ENCODE assay signal across 31 cellular contexts in genomic region chr13:20227288-20227687, GRCh38. TPM values are rescaled to one million over a fixed set of nuclear protein-coding genes. Genes with fewer than 3 reads are reported as not detected.
"Had no signal": no experiment of that assay in that cellular context is flagged by ENCODE, and none has a peak within 500 bp of the region (broad histone marks: within the 10 kb centered on the region; RNA-seq: fewer than 3 reads in every experiment).

No MANE protein-coding gene starts in this region.

- H3K27ac Mint-ChIP-seq: natural killer cell; nephron; neural progenitor cell; progenitor cell of endocrine pancreas; stimulated activated naive B cell treated with anti-CD40 and anti-IgM and Interleukin-4, amounts not matched to agents 10 μg/mL and 1 μg/mL and 100 μg/mL, for 72 hours; stimulated activated naive CD8-positive, alpha-beta T cell treated with anti-CD3 and anti-CD28 coated beads, Interleukin-15, Interleukin-2, amounts not matched to agents 100 ng/mL and 50 ng/mL, for 24 hours had no signal

- H3K36me3 Mint-ChIP-seq: natural killer cell; neural progenitor cell; stimulated activated naive B cell treated with anti-CD40 and anti-IgM and Interleukin-4, amounts not matched to agents 10 μg/mL and 1 μg/mL and 100 μg/mL, for 72 hours had no signal

- ATAC-seq: natural killer cell; psoas muscle; right cardiac atrium; right lobe of liver; stimulated activated naive B cell treated with anti-CD40 and anti-IgM and Interleukin-4, amounts not matched to agents 10 μg/mL and 1 μg/mL and 100 μg/mL, for 72 hours had no signal

- H3K4me1 ChIP-seq: parathyroid adenoma, psoas muscle had no signal

- H3K4me3 Mint-ChIP-seq: natural killer cell; nephron; neural progenitor cell; stimulated activated naive B cell treated with anti-CD40 and anti-IgM and Interleukin-4, amounts not matched to agents 10 μg/mL and 1 μg/mL and 100 μg/mL, for 72 hours; stimulated activated naive CD8-positive, alpha-beta T cell treated with anti-CD3 and anti-CD28 coated beads, Interleukin-15, Interleukin-2, amounts not matched to agents 100 ng/mL and 50 ng/mL, for 24 hours had no signal

- H3K9me3 ChIP-seq: psoas muscle, right lobe of liver, spleen, stomach, thoracic aorta, thyroid gland, tibial nerve, upper lobe of left lung, vagina had no signal

- H3K9me3 Mint-ChIP-seq: natural killer cell; stimulated activated naive B cell treated with anti-CD40 and anti-IgM and Interleukin-4, amounts not matched to agents 10 μg/mL and 1 μg/mL and 100 μg/mL, for 72 hours; stimulated activated naive CD8-positive, alpha-beta T cell treated with anti-CD3 and anti-CD28 coated beads, Interleukin-15, Interleukin-2, amounts not matched to agents 100 ng/mL and 50 ng/mL, for 24 hours had no signal

- DNase-seq: natural killer cell; occipital lobe; ovary; posterior cingulate gyrus; psoas muscle; right cardiac atrium; right lobe of liver; spleen; stimulated activated CD4-positive, alpha-beta T cell treated with anti-CD3 and anti-CD28 coated beads, Interleukin-12 subunit alpha, Interleukin-12 subunit beta, amount 100 ng/mL, for 4 hours; stimulated activated CD4-positive, alpha-beta T cell treated with anti-CD3 and anti-CD28 coated beads, Interleukin-1b, Interleukin-23, amount 100 ng/mL, for 48 hours; stimulated activated CD4-positive, alpha-beta T cell treated with anti-CD3 and anti-CD28 coated beads, Interleukin-4, amount 100 ng/mL, for 1 hour; stimulated activated CD4-positive, alpha-beta T cell treated with anti-CD3 and anti-CD28 coated beads, Interleukin-4, amount 100 ng/mL, for 4 hours; stimulated activated CD8-positive, alpha-beta memory T cell treated with anti-CD3 and anti-CD28 coated beads, Interleukin-4, amount 100 ng/mL, for 48 hours; stimulated activated naive B cell treated with anti-CD40 and anti-IgM and Interleukin-4, amounts not matched to agents 10 μg/mL and 1 μg/mL and 100 μg/mL, for 72 hours; stimulated activated naive CD4-positive, alpha-beta T cell treated with Interleukin-2 at 50 U/mL for 16 hours; stomach; thyroid gland; trophoblast cell; upper lobe of left lung had no signal

- H3K4me3 ChIP-seq: neural progenitor cell, ovary, psoas muscle, right lobe of liver, smooth muscle cell, spleen, stomach, thoracic aorta, thyroid gland, tibial nerve, upper lobe of left lung, vagina had no signal

- H3K27me3 ChIP-seq: ovary, right lobe of liver, thyroid gland, vagina had no signal

- H3K36me3 ChIP-seq: neural progenitor cell, ovary, right lobe of liver, spleen, stomach, thoracic aorta, thyroid gland, tibial nerve, upper lobe of left lung, vagina had no signal

- H3K27ac ChIP-seq: neural progenitor cell, ovary, parathyroid adenoma, psoas muscle, right lobe of liver, spleen, stomach, thoracic aorta, thyroid gland, tibial nerve, upper lobe of left lung, vagina had no signal

RNA-seq across cellular contexts. Expression of gene GJB6, which starts 4.8 kb away (rescaled TPM):
- total RNA-seq: osteoblast, ovary, psoas muscle, renal cortical epithelial cell, right cardiac atrium, right lobe of liver, subcutaneous adipose tissue, thoracic aorta, tibial nerve, upper lobe of left lung had no signal

RNA-seq across cellular contexts. Expression of gene GJB2, which starts 34.5 kb away (rescaled TPM):
- total RNA-seq: subcutaneous adipose tissue had no signal
